ENCODE assay signal across 1 cellular context in genomic region chr7:74306737-74307469, GRCh38.
TF ChIP-seq lines count a peak whose summit lies in the region.

No MANE protein-coding gene starts in this region.

TF ChIP-seq in K562, 482 proteins besides CTCF, POLR2A, EP300 and RAD21 (continued from another document):
- TF ChIP-seq THRA (IDR thresholded peaks at IDR 0.05) (no peak), ZNF263 (CRISPR knock-in tag; IDR thresholded peaks at IDR 0.05; ENCODE audit: borderline replicate concordance) (peak; percentile 61), ETV5 (CRISPR knock-in tag; IDR thresholded peaks at IDR 0.05; ENCODE audit: low read depth) (peak; percentile 90), PRDM10 (IDR thresholded peaks at IDR 0.05; ENCODE audit: partially characterized antibody) (no peak), BCOR (IDR thresholded peaks at IDR 0.05) (peak; percentile 97), CBFA2T3 (IDR thresholded peaks at IDR 0.05) (peak; percentile 44), JUND (IDR thresholded peaks at IDR 0.05; ENCODE audit: borderline replicate concordance, low read depth, low read length) (peak; percentile 86), JUND (tag; IDR thresholded peaks at IDR 0.05; ENCODE audit: borderline replicate concordance, low read depth, low read length) (peak; percentile 81; the same call in 1 of the 3 replicates), C11orf30 (IDR thresholded peaks at IDR 0.05; ENCODE audit: low read depth) (no peak), ZEB2 (IDR thresholded peaks at IDR 0.05) (no peak), ZNF24 (IDR thresholded peaks at IDR 0.05) (peak; percentile 23; the same call in 1 of the 2 replicates), TEAD4 (IDR thresholded peaks at IDR 0.05; ENCODE audit: low read length) (no peak), TEAD4 (CRISPR knock-in tag; IDR thresholded peaks at IDR 0.05; ENCODE audit: borderline replicate concordance) (peak; percentile 81), IRF9 (tag; IDR thresholded peaks at IDR 0.05) (no peak), HDAC2 (IDR thresholded peaks at IDR 0.05) (peak; percentile 95), ID3 (CRISPR knock-in tag; IDR thresholded peaks at IDR 0.05) (no peak), ID3 (tag; IDR thresholded peaks at IDR 0.05) (0 out of 2 replicates have a peak, but pooled peaks have one; percentile 60), HDAC8 (tag; IDR thresholded peaks at IDR 0.05) (no peak), ZHX1 (conservative IDR thresholded peaks at IDR 0.05; ENCODE audit: low read length) (no peak), PHF21A (IDR thresholded peaks at IDR 0.05; ENCODE audit: borderline replicate concordance, low read depth) (no peak; the same call in 1 of the 2 replicates), RB1 (IDR thresholded peaks at IDR 0.05; ENCODE audit: low read depth) (peak; percentile 18; the same call in 1 of the 2 replicates), PRMT5 (CRISPR knock-in tag; IDR thresholded peaks at IDR 0.05) (no peak), MAX (CRISPR knock-in tag; IDR thresholded peaks at IDR 0.05) (peak; percentile 73; the same call in 1 of the 2 replicates), POLR2H (tag; IDR thresholded peaks at IDR 0.05; ENCODE audit: low read depth) (no peak), SIRT6 (IDR thresholded peaks at IDR 0.05; ENCODE audit: low read depth, low read length) (no peak), HINFP (tag; conservative IDR thresholded peaks at IDR 0.05; ENCODE audit: low read depth) (no peak), EWSR1 (IDR thresholded peaks at IDR 0.05; ENCODE audit: borderline replicate concordance, low read depth, partially characterized antibody) (no peak), KDM4B (IDR thresholded peaks at IDR 0.05; ENCODE audit: borderline replicate concordance in 2 of 2, low read depth in 1 of 2) (peak in 1 of 2 experiments; percentile 38; a peak in 1 of 4 replicates), DPF2 (IDR thresholded peaks at IDR 0.05) (peak; percentile 56; the same call in 1 of the 2 replicates), MXD1 (CRISPR knock-in tag; IDR thresholded peaks at IDR 0.05; ENCODE audit: borderline replicate concordance, poor library complexity, severe bottlenecking) (no peak), ARID2 (IDR thresholded peaks at IDR 0.05) (no peak), STAT5B (CRISPR knock-in tag; IDR thresholded peaks at IDR 0.05) (no peak), ELK1 (CRISPR knock-in tag; IDR thresholded peaks at IDR 0.05) (no peak), CEBPB (tag; IDR thresholded peaks at IDR 0.05) (no peak), RBM25 (IDR thresholded peaks at IDR 0.05; ENCODE audit: low read depth, low read length, severe bottlenecking) (peak; percentile 97), CEBPG (CRISPR knock-in tag; IDR thresholded peaks at IDR 0.05) (no peak; the same call in 1 of the 2 replicates), CEBPG (tag; conservative IDR thresholded peaks at IDR 0.05 in 1 of 2, IDR thresholded peaks at IDR 0.05 in 1 of 2) (no peak), ARID3A (IDR thresholded peaks at IDR 0.05; ENCODE audit: borderline replicate concordance, low read depth, low read length) (no peak), NR2C1 (IDR thresholded peaks at IDR 0.05) (no peak), NR2C1 (tag; IDR thresholded peaks at IDR 0.05) (no peak), HNRNPK (IDR thresholded peaks at IDR 0.05; ENCODE audit: low read depth, low read length, poor library complexity, severe bottlenecking) (no peak), HDAC3 (IDR thresholded peaks at IDR 0.05; ENCODE audit: borderline replicate concordance, partially characterized antibody) (no peak), POLR2G (IDR thresholded peaks at IDR 0.05; ENCODE audit: low read depth, low read length) (no peak), ZFP36 (IDR thresholded peaks at IDR 0.05; ENCODE audit: low read depth, low read length, partially characterized antibody) (peak; percentile 84)
